ENCODE assay signal across 25 cellular contexts in the genomic region with DNA sequence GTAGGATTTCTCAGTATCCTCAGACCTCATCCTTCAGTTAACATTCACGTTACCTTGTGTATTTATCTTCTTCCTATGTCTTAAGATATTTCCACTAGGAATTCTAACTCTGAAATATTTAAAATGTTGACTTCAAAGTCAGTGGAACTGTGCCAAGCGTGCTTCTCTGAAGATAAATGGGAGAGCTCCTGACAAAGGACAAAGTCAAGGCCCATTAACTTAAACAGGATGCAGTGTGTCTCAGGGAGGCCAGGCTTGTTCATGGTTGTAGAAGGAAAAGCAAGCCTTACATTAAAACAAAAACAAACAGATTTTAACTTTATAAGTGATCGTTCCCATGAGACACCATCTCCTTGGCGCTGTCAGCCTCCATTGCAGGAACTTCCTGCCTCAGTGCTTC. TPM values are rescaled to one million over a fixed set of nuclear protein-coding genes. Genes with fewer than 3 reads are reported as not detected.
DNase-seq lines count a peak whose midpoint lies in the region; ATAC-seq and TF ChIP-seq lines count a peak whose summit lies in the region.
"Had no signal": no experiment of that assay in that cellular context is flagged by ENCODE, and none has a peak within 500 bp of the region (broad histone marks: within the 10 kb centered on the region; RNA-seq: fewer than 3 reads in every experiment).

No MANE protein-coding gene starts in this region.

- H3K4me1 ChIP-seq in psoas muscle, result no peaks in the 10 kb centered on the region
- H3K4me1 ChIP-seq: tibial nerve had no signal

- peak; percentile 73 for ATAC-seq in SK-N-SH treated with all-trans-retinoic acid at 6 μM for 48 hours
- no peak for ATAC-seq in psoas muscle
- no peak for ATAC-seq in GM21528 (IDR thresholded peaks at IDR 0.05; ENCODE audit: low FRiP score, unreplicated experiment)
- ATAC-seq: PC-3; stimulated activated naive CD8-positive, alpha-beta T cell treated with anti-CD3 and anti-CD28 coated beads, Interleukin-15, Interleukin-2, amounts not matched to agents 100 U/mL and 50 U/mL, for 24 hours had no signal

- no peaks in the 10 kb centered on the region for H3K36me3 ChIP-seq in psoas muscle (ENCODE audit: insufficient read depth in 1 of 2, low read depth in 1 of 2)

- DNase-seq in DMS79 treated with DMSO at 0.1 percent for 48 hours (lab: John Stamatoyannopoulos, UW) (peak; percentile 17), DMS79 (lab: John Stamatoyannopoulos, UW) (no peak), fibroblast of villous mesenchyme (ENCODE audit: low read depth) (peak; percentile 29), renal cortical epithelial cell (ENCODE audit: low read depth) (peak; percentile 46), psoas muscle (no peak), AG08395 (ENCODE audit: low spot score) (no peak)
- DNase-seq: activated CD8-positive, alpha-beta memory T cell treated with anti-CD3 and anti-CD28 coated beads for 24 hours; activated naive CD4-positive, alpha-beta T cell treated with anti-CD3 and anti-CD28 coated beads, Interleukin-2, amount 10 ng/mL, durations not matched to agents 7 days and 5 days; activated T-cell treated with anti-CD3 and anti-CD28 coated beads, Interleukin-2, amount 50 U/mL, for 24 hours; aorta; CD8-positive, alpha-beta memory T cell; DND-41; erythroblast; GM23248; mammary epithelial cell; NCI-H1436; PC-3; SHP77; stimulated activated CD4-positive, alpha-beta T cell treated with anti-CD3 and anti-CD28 coated beads, Interleukin-4, amount 100 ng/mL, for 4 hours; stimulated activated naive CD8-positive, alpha-beta T cell treated with anti-CD3 and anti-CD28 coated beads, Interleukin-15, Interleukin-2, amounts not matched to agents 100 U/mL and 50 U/mL, for 24 hours had no signal

- intact Hi-C loops in psoas muscle (cut with DNase I), result no loop called here

- WGBS in psoas muscle, 3 donors, result 60 to 77% (median 71%) methylated on average over 4 of the region's 4 CpGs

- TF ChIP-seq CTCF in fibroblast of villous mesenchyme (IDR thresholded peaks at IDR 0.05; ENCODE audit: insufficient read depth, low read depth, low read length), result no peak
- no peak for TF ChIP-seq CTCF in psoas muscle (IDR thresholded peaks at IDR 0.05)

- H3K27ac ChIP-seq in psoas muscle, result no peak overlapping the region
- H3K27ac ChIP-seq: 22Rv1, GM23248, tibial nerve had no signal

- H3K9me3 ChIP-seq in psoas muscle, result no peaks in the 10 kb centered on the region
- H3K9me3 ChIP-seq: tibial nerve had no signal

- no peak overlapping the region for H3K4me3 ChIP-seq in fibroblast of villous mesenchyme (ENCODE audit: low read depth, low read length)
- H3K4me3 ChIP-seq in psoas muscle, result no peak overlapping the region
- H3K4me3 ChIP-seq: GM23248, smooth muscle cell, tibial nerve had no signal

- H3K27me3 ChIP-seq in psoas muscle (ENCODE audit: insufficient read depth in 3 of 3, low read length in 2 of 3), result no peaks in the 10 kb centered on the region
- H3K27me3 ChIP-seq: tibial nerve had no signal

TF ChIP-seq in SK-N-SH treated with all-trans-retinoic acid at 6 μM for 48 hours, 23 proteins besides CTCF, POLR2A, EP300 and RAD21:
- TF ChIP-seq SNAI2 (CRISPR knock-in tag; IDR thresholded peaks at IDR 0.05) (no peak), ISL1 (CRISPR knock-in tag; IDR thresholded peaks at IDR 0.05) (peak; percentile 50; the same call in 1 of the 2 replicates)
TF ChIP-seq in SK-N-SH treated with all-trans-retinoic acid at 6 μM for 48 hours: peak in this region for 1.

RNA-seq across cellular contexts. Expression of gene ABHD17C, which starts 41.5 kb away (rescaled TPM):
- total RNA-seq in fibroblast of villous mesenchyme (10.0 and 12.1 TPM in 2 replicates), renal cortical epithelial cell (4.7 and 7.4 TPM in 2 replicates), psoas muscle (1 to 10 TPM; 1.1 to 2.9 (median 2.1) TPM)
- polyA plus RNA-seq in psoas muscle, result 1 to 10 TPM; 1.5 to 3.7 (median 3.3) TPM

RNA-seq across cellular contexts. Expression of gene CEMIP, which starts 42.6 kb away (rescaled TPM):
- 131 TPM in 2 replicates for total RNA-seq in fibroblast of villous mesenchyme
- total RNA-seq in renal cortical epithelial cell, result 0.20 and 0.52 TPM in 2 replicates
- total RNA-seq in psoas muscle, result under 1 TPM; 0.04 to 0.96 (median 0.41) TPM
- under 1 TPM; under 0.01 to 0.04 (median 0.01) TPM for polyA plus RNA-seq in psoas muscle
- total RNA-seq: CD8-positive, alpha-beta memory T cell had no signal
- polyA plus RNA-seq: CD8-positive, alpha-beta memory T cell had no signal

Comparison
In these comparisons a context has a peak if more than half of its experiments do, and no peak if none do; other contexts are left out.
1. DNase-seq: peak in DMS79 treated with DMSO at 0.1 percent for 48 hours (single experiment), fibroblast of villous mesenchyme (single experiment) and renal cortical epithelial cell (single experiment); none in DMS79 (single experiment), psoas muscle (0 of 2) and AG08395 (single experiment).
2. RNA of gene CEMIP, which starts 42.6 kb away (total RNA-seq): 131 TPM in fibroblast of villous mesenchyme; 0.04 to 0.96 TPM in psoas muscle and 0.20 to 0.52 TPM in renal cortical epithelial cell; every median in the first group is over 10 times any median in the second.